ENCODE assay signal across 19 cellular contexts in genomic region chr10:29540016-29540415, GRCh38.
DNase-seq lines count a peak whose midpoint lies in the region; ATAC-seq and TF ChIP-seq lines count a peak whose summit lies in the region.
"Had no signal": no experiment of that assay in that cellular context is flagged by ENCODE, and none has a peak within 500 bp of the region (broad histone marks: within the 10 kb centered on the region; RNA-seq: fewer than 3 reads in every experiment).

No MANE protein-coding gene starts in this region.

- H2AFZ ChIP-seq in Karpas-422 (ENCODE audit: low read length): no peak overlapping the region
- H2AFZ ChIP-seq: GM23248 had no signal

- H3K9me3 ChIP-seq in left ventricle myocardium inferior (replicated peaks) (no peaks in the 10 kb centered on the region), heart right ventricle (no peaks in the 10 kb centered on the region), Karpas-422 (ENCODE audit: low read length) (no peaks in the 10 kb centered on the region)
- H3K9me3 ChIP-seq: BLaER1 treated with 17β-estradiol and CSF1 and Interleukin-3, amounts not matched to agents 10 nM and 100 nM; Peyer's patch had no signal

- intact Hi-C loops in left ventricle myocardium inferior (cut with micrococcal nuclease) (no loop called here), heart right ventricle (cut with DNase I) (loop anchor here in 2 of 10 donors (5.0 to 10.0 kb wide), 2 partner anchors 37 to 95 kb away; partner anchors contain the start of gene SVIL (in 1 of the 2))

- no peak for DNase-seq in left ventricle myocardium inferior
- no peak for DNase-seq in heart right ventricle
- DNase-seq in astrocyte of the hippocampus (ENCODE audit: low read depth, low spot score): peak; percentile 73
- DNase-seq in myocyte (ENCODE audit: low read depth): peak; percentile 61
- no peak for DNase-seq in DMS114 treated with DMSO at 0.1 percent for 48 hours (lab: John Stamatoyannopoulos, UW; ENCODE audit: unreplicated experiment)
- no peak for DNase-seq in Karpas-422
- DNase-seq in germinal center (ENCODE audit: low spot score): no peak
- DNase-seq in DMS153 treated with DMSO at 0.1 percent for 48 hours (lab: John Stamatoyannopoulos, UW; ENCODE audit: unreplicated experiment): no peak
- DNase-seq: 8988T, DMS53, GM23248, IMR-90, NCI-H1417 treated with DMSO at 0.1 percent for 48 hours, NCI-H2029, NCI-H2171 treated with DMSO at 0.1 percent for 48 hours, NCI-H774, Peyer's patch, SIG-M5 had no signal

- H3K4me1 ChIP-seq in left ventricle myocardium inferior (peaks cover 93% of the 10 kb centered on the region), heart right ventricle (peaks cover 6 to 90% (median 68%) of the 10 kb centered on the region in 9 donors), Karpas-422 (ENCODE audit: low read length) (peaks cover 9% of the 10 kb centered on the region)

- H3K27me3 ChIP-seq in left ventricle myocardium inferior (ENCODE audit: low read depth) (no peaks in the 10 kb centered on the region), heart right ventricle (no peaks in the 10 kb centered on the region), Karpas-422 (ENCODE audit: low read length) (no peaks in the 10 kb centered on the region)
- H3K27me3 ChIP-seq: BLaER1 treated with 17β-estradiol and CSF1 and Interleukin-3, amounts not matched to agents 10 nM and 100 nM; Peyer's patch had no signal

- no peak for TF ChIP-seq CTCF in left ventricle myocardium inferior (IDR thresholded peaks at IDR 0.05; ENCODE audit: borderline replicate concordance)
- no peak for TF ChIP-seq CTCF in heart right ventricle (IDR thresholded peaks at IDR 0.05)

- no peak overlapping the region for H3K9ac ChIP-seq in Karpas-422 (ENCODE audit: low read length)
- H3K9ac ChIP-seq: BLaER1 treated with 17β-estradiol and CSF1 and Interleukin-3, amounts not matched to agents 10 nM and 100 nM; GM23248 had no signal

- H3K27ac ChIP-seq in left ventricle myocardium inferior (replicated peaks): peak overlapping the region; percentile 17
- peak overlapping the region in 2 of 10 donors; percentile 18 to 25 for H3K27ac ChIP-seq in heart right ventricle
- no peak overlapping the region for H3K27ac ChIP-seq in Karpas-422 (ENCODE audit: low read length)
- H3K27ac ChIP-seq: BLaER1 treated with 17β-estradiol and CSF1 and Interleukin-3, amounts not matched to agents 10 nM and 100 nM; GM23248; Peyer's patch had no signal

- H3K36me3 ChIP-seq in left ventricle myocardium inferior: peaks cover 8% of the 10 kb centered on the region
- H3K36me3 ChIP-seq in heart right ventricle: peaks cover 0 to 23% (median 0%) of the 10 kb centered on the region in 9 donors
- no peaks in the 10 kb centered on the region for H3K36me3 ChIP-seq in Karpas-422 (ENCODE audit: insufficient read depth, low read length)

- H3K9me2 ChIP-seq in Karpas-422 (replicated peaks; ENCODE audit: insufficient read depth, low read length): no peaks in the 10 kb centered on the region

- H3K4me2 ChIP-seq in Karpas-422 (ENCODE audit: low read depth, low read length, poor library complexity, severe bottlenecking): no peak overlapping the region
- H3K4me2 ChIP-seq: BLaER1 treated with 17β-estradiol and CSF1 and Interleukin-3, amounts not matched to agents 10 nM and 100 nM had no signal

- no peaks in the 10 kb centered on the region for H3K79me2 ChIP-seq in Karpas-422 (ENCODE audit: low read length)

- no peak for ATAC-seq in heart right ventricle

- WGBS in heart right ventricle, 2 donors: 94 to 95% methylated on average over 10 of the region's 10 CpGs

- H3K4me3 ChIP-seq in left ventricle myocardium inferior: no peak overlapping the region
- H3K4me3 ChIP-seq in heart right ventricle: no peak overlapping the region
- no peak overlapping the region for H3K4me3 ChIP-seq in Karpas-422 (ENCODE audit: low read length)
- H3K4me3 ChIP-seq: BLaER1 treated with 17β-estradiol and CSF1 and Interleukin-3, amounts not matched to agents 10 nM and 100 nM; GM23248; Peyer's patch had no signal

- no peaks in the 10 kb centered on the region for H4K20me1 ChIP-seq in Karpas-422 (ENCODE audit: insufficient read depth, low read depth, low read length)

Comparison
In these comparisons a context has a peak if more than half of its experiments do, and no peak if none do; other contexts are left out.
1. DNase-seq: peak in astrocyte of the hippocampus (single experiment) and myocyte (single experiment); none in left ventricle myocardium inferior (single experiment), heart right ventricle (0 of 2), DMS114 treated with DMSO at 0.1 percent for 48 hours (single experiment), Karpas-422 (single experiment), germinal center (single experiment) and DMS153 treated with DMSO at 0.1 percent for 48 hours (single experiment).